In the genomic region with DNA sequence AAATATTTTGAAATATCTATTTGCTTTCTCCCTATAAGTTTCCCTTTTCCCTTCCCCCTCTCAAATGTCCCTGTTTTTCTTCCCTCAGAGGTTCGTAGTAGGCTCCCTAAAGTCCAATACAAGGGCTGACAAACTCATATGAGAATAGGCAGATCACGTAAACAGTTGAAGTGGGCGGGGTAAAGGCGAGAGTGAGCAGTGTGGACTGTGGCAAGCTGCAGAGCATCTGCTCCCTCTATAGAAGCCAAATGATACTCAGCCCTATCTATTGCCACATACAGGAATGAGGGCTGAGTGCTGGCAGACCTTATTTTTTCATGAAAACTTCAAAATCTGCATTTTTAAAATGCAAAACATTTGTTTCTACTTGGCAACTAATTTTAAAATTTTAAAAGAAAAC, we compare ENCODE assay signal across 1 cellular context.
TF ChIP-seq lines count a peak whose summit lies in the region.

No MANE protein-coding gene starts in this region.

TF ChIP-seq in K562, 482 proteins besides CTCF, POLR2A, EP300 and RAD21 (continued from another document):
- TF ChIP-seq, protein P1, sequence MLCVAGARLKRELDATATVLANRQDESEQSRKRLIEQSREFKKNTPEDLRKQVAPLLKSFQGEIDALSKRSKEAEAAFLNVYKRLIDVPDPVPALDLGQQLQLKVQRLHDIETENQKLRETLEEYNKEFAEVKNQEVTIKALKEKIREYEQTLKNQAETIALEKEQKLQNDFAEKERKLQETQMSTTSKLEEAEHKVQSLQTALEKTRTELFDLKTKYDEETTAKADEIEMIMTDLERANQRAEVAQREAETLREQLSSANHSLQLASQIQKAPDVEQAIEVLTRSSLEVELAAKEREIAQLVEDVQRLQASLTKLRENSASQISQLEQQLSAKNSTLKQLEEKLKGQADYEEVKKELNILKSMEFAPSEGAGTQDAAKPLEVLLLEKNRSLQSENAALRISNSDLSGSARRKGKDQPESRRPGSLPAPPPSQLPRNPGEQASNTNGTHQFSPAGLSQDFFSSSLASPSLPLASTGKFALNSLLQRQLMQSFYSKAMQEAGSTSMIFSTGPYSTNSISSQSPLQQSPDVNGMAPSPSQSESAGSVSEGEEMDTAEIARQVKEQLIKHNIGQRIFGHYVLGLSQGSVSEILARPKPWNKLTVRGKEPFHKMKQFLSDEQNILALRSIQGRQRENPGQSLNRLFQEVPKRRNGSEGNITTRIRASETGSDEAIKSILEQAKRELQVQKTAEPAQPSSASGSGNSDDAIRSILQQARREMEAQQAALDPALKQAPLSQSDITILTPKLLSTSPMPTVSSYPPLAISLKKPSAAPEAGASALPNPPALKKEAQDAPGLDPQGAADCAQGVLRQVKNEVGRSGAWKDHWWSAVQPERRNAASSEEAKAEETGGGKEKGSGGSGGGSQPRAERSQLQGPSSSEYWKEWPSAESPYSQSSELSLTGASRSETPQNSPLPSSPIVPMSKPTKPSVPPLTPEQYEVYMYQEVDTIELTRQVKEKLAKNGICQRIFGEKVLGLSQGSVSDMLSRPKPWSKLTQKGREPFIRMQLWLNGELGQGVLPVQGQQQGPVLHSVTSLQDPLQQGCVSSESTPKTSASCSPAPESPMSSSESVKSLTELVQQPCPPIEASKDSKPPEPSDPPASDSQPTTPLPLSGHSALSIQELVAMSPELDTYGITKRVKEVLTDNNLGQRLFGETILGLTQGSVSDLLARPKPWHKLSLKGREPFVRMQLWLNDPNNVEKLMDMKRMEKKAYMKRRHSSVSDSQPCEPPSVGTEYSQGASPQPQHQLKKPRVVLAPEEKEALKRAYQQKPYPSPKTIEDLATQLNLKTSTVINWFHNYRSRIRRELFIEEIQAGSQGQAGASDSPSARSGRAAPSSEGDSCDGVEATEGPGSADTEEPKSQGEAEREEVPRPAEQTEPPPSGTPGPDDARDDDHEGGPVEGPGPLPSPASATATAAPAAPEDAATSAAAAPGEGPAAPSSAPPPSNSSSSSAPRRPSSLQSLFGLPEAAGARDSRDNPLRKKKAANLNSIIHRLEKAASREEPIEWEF (CRISPR knock-in tag; IDR thresholded peaks at IDR 0.05), result no peak
- TF ChIP-seq FIP1L1 (IDR thresholded peaks at IDR 0.05; ENCODE audit: low read depth, low read length, poor library complexity, severe bottlenecking) (no peak), ATF7 (IDR thresholded peaks at IDR 0.05) (no peak), IFI16 (CRISPR knock-in tag; IDR thresholded peaks at IDR 0.05) (no peak), NR1H2 (CRISPR knock-in tag; IDR thresholded peaks at IDR 0.05) (no peak), RBM15 (IDR thresholded peaks at IDR 0.05; ENCODE audit: insufficient read depth, low read length) (no peak), ESRRA (IDR thresholded peaks at IDR 0.05; ENCODE audit: borderline replicate concordance, low read depth) (no peak), TEAD2 (tag; IDR thresholded peaks at IDR 0.05) (no peak), PYGO2 (tag; IDR thresholded peaks at IDR 0.05) (no peak), PCBP2 (IDR thresholded peaks at IDR 0.05; ENCODE audit: low read depth, low read length, poor library complexity, severe bottlenecking) (no peak), CEBPG (CRISPR knock-in tag; IDR thresholded peaks at IDR 0.05) (no peak), CEBPG (tag; conservative IDR thresholded peaks at IDR 0.05 in 1 of 2, IDR thresholded peaks at IDR 0.05 in 1 of 2) (peak in 1 of 2 experiments; percentile 46; a peak in 3 of 4 replicates), TAL1 (IDR thresholded peaks at IDR 0.05) (no peak), NRF1 (conservative IDR thresholded peaks at IDR 0.05 in 1 of 2, IDR thresholded peaks at IDR 0.05 in 1 of 2) (no peak), XRCC3 (IDR thresholded peaks at IDR 0.05) (no peak), ZKSCAN8 (CRISPR knock-in tag; IDR thresholded peaks at IDR 0.05) (no peak), ZNF830 (CRISPR knock-in tag; IDR thresholded peaks at IDR 0.05) (no peak), BHLHE40 (IDR thresholded peaks at IDR 0.05; ENCODE audit: low read length) (peak; percentile 49; the same call in 1 of the 2 replicates), ZNF583 (CRISPR knock-in tag; IDR thresholded peaks at IDR 0.05) (no peak)
- TF ChIP-seq, protein P2, sequence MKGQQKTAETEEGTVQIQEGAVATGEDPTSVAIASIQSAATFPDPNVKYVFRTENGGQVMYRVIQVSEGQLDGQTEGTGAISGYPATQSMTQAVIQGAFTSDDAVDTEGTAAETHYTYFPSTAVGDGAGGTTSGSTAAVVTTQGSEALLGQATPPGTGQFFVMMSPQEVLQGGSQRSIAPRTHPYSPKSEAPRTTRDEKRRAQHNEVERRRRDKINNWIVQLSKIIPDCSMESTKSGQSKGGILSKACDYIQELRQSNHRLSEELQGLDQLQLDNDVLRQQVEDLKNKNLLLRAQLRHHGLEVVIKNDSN (CRISPR knock-in tag; IDR thresholded peaks at IDR 0.05), result peak; percentile 51; the same call in 1 of the 2 replicates
- TF ChIP-seq, protein P3, sequence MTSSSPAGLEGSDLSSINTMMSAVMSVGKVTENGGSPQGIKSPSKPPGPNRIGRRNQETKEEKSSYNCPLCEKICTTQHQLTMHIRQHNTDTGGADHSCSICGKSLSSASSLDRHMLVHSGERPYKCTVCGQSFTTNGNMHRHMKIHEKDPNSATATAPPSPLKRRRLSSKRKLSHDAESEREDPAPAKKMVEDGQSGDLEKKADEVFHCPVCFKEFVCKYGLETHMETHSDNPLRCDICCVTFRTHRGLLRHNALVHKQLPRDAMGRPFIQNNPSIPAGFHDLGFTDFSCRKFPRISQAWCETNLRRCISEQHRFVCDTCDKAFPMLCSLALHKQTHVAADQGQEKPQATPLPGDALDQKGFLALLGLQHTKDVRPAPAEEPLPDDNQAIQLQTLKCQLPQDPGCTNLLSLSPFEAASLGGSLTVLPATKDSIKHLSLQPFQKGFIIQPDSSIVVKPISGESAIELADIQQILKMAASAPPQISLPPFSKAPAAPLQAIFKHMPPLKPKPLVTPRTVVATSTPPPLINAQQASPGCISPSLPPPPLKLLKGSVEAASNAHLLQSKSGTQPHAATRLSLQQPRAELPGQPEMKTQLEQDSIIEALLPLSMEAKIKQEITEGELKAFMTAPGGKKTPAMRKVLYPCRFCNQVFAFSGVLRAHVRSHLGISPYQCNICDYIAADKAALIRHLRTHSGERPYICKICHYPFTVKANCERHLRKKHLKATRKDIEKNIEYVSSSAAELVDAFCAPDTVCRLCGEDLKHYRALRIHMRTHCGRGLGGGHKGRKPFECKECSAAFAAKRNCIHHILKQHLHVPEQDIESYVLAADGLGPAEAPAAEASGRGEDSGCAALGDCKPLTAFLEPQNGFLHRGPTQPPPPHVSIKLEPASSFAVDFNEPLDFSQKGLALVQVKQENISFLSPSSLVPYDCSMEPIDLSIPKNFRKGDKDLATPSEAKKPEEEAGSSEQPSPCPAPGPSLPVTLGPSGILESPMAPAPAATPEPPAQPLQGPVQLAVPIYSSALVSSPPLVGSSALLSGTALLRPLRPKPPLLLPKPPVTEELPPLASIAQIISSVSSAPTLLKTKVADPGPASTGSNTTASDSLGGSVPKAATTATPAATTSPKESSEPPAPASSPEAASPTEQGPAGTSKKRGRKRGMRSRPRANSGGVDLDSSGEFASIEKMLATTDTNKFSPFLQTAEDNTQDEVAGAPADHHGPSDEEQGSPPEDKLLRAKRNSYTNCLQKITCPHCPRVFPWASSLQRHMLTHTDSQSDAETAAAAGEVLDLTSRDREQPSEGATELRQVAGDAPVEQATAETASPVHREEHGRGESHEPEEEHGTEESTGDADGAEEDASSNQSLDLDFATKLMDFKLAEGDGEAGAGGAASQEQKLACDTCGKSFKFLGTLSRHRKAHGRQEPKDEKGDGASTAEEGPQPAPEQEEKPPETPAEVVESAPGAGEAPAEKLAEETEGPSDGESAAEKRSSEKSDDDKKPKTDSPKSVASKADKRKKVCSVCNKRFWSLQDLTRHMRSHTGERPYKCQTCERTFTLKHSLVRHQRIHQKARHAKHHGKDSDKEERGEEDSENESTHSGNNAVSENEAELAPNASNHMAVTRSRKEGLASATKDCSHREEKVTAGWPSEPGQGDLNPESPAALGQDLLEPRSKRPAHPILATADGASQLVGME (CRISPR knock-in tag; IDR thresholded peaks at IDR 0.05), result no peak
- TF ChIP-seq, protein P4, sequence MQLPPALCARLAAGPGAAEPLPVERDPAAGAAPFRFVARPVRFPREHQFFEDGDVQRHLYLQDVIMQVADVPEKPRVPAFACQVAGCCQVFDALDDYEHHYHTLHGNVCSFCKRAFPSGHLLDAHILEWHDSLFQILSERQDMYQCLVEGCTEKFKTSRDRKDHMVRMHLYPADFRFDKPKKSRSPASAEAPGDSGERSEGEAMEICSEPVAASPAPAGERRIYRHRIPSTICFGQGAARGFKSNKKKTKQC (CRISPR knock-in tag; IDR thresholded peaks at IDR 0.05), result no peak
